In the genomic region with DNA sequence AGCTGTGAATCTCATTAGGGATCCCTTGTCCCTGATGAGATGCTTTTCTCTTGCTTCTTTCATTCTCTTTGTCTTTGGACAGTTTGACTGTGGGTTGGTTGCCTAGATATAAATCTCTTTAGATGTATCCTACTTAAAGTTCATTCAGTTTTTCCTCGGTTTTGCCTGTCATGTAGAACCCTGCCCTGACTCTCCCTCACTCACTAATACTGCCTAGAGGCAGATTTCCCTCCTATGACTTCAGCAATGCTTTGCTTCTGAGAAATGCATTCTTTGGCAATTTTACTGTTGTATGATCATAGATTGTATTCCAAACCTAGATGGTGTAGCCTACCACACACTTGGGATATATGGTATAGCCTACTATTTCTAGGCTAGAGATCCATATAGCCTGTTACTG, we compare ENCODE assay signal across 21 cellular contexts.
DNase-seq lines count a peak whose midpoint lies in the region; ATAC-seq and TF ChIP-seq lines count a peak whose summit lies in the region.
"Had no signal": no experiment of that assay in that cellular context is flagged by ENCODE, and none has a peak within 500 bp of the region (broad histone marks: within the 10 kb centered on the region; RNA-seq: fewer than 3 reads in every experiment).

No MANE protein-coding gene starts in this region.

- 19 to 20% methylated on average over 1 of the region's 1 CpG for WGBS in ectodermal cell, 2 experiments

- H3F3A ChIP-seq in neural progenitor cell (ENCODE audit: low read depth), result peaks cover 27% of the 10 kb centered on the region

- no peak overlapping the region for H2AFZ ChIP-seq in neural progenitor cell (replicated peaks)

- H4K20me1 ChIP-seq in neural progenitor cell (ENCODE audit: low read depth), result no peaks in the 10 kb centered on the region
- H4K20me1 ChIP-seq: BLaER1 had no signal

- DNase-seq in ELR (ENCODE audit: low read depth) (peak; percentile 12), RPMI7951 (ENCODE audit: low read depth) (peak; percentile 35), neural progenitor cell (ENCODE audit: low spot score) (peak; percentile 38)
- no peak for DNase-seq in effector memory CD4-positive, alpha-beta T cell
- DNase-seq in effector CD4-positive, alpha-beta T cell, result no peak
- DNase-seq: CD4-positive, CD25-positive, alpha-beta regulatory T cell; DMS153; DND-41; H7; KBM-7; MM.1S; NCI-H2081; NCI-H2227 treated with DMSO at 0.1 percent for 48 hours; NCI-H510A; NCI-H69; SHP77 treated with DMSO at 0.1 percent for 48 hours had no signal

- peaks cover 10% of the 10 kb centered on the region for H3K27me3 Mint-ChIP-seq in neural progenitor cell (ENCODE audit: insufficient read depth, low read depth)
- H3K27me3 Mint-ChIP-seq: CD4-positive, CD25-positive, alpha-beta regulatory T cell had no signal

- TF ChIP-seq CTCF in neural progenitor cell (IDR thresholded peaks at IDR 0.05), result no peak

- H3K4me1 ChIP-seq in ectodermal cell (ENCODE audit: control insufficient read depth, insufficient read depth, low read length) (peaks cover 6% of the 10 kb centered on the region), neural progenitor cell (peaks cover 41% of the 10 kb centered on the region)
- no peaks in the 10 kb centered on the region for H3K4me1 ChIP-seq in effector memory CD4-positive, alpha-beta T cell (ENCODE audit: control insufficient read depth, insufficient read depth, low read length, poor library complexity, severe bottlenecking)
- H3K4me1 ChIP-seq: BLaER1 had no signal

- H3K9me3 ChIP-seq in ectodermal cell (ENCODE audit: control insufficient read depth, low read length) (no peaks in the 10 kb centered on the region), neural progenitor cell (ENCODE audit: low read depth) (peaks cover 13% of the 10 kb centered on the region)
- no peaks in the 10 kb centered on the region for H3K9me3 ChIP-seq in effector memory CD4-positive, alpha-beta T cell (ENCODE audit: control insufficient read depth, low read length)

- H3K27me3 ChIP-seq in ectodermal cell (ENCODE audit: control insufficient read depth, insufficient read depth, low read length, poor library complexity, severe bottlenecking) (no peaks in the 10 kb centered on the region), neural progenitor cell (no peaks in the 10 kb centered on the region)
- no peaks in the 10 kb centered on the region for H3K27me3 ChIP-seq in effector memory CD4-positive, alpha-beta T cell (replicated peaks; ENCODE audit: control insufficient read depth, insufficient read depth, low read length, poor library complexity, severe bottlenecking)
- H3K27me3 ChIP-seq: BLaER1 had no signal

- peaks cover 13% of the 10 kb centered on the region for H3K4me1 Mint-ChIP-seq in neural progenitor cell
- H3K4me1 Mint-ChIP-seq: CD4-positive, CD25-positive, alpha-beta regulatory T cell had no signal

- H3K4me2 ChIP-seq in neural progenitor cell, result peak overlapping the region; percentile 28
- H3K4me2 ChIP-seq: BLaER1 had no signal

- H3K4me3 ChIP-seq in ectodermal cell (ENCODE audit: insufficient read depth, low read depth, low read length) (no peak overlapping the region), neural progenitor cell (no peak overlapping the region)
- H3K4me3 ChIP-seq in effector memory CD4-positive, alpha-beta T cell (ENCODE audit: insufficient read depth, low read depth, low read length, poor library complexity, severe bottlenecking), result no peak overlapping the region
- H3K4me3 ChIP-seq: BLaER1 had no signal

- H3K9ac ChIP-seq in neural progenitor cell, result no peak overlapping the region
- H3K9ac ChIP-seq: BLaER1 had no signal

- H3K36me3 ChIP-seq in ectodermal cell (ENCODE audit: control insufficient read depth, insufficient read depth, low read length), result no peaks in the 10 kb centered on the region
- peaks cover 4% of the 10 kb centered on the region for H3K36me3 ChIP-seq in neural progenitor cell
- H3K36me3 ChIP-seq in effector memory CD4-positive, alpha-beta T cell (ENCODE audit: control insufficient read depth, insufficient read depth, low read length), result no peaks in the 10 kb centered on the region
- H3K36me3 ChIP-seq: BLaER1 had no signal

- peak overlapping the region; percentile 0 for H3K27ac Mint-ChIP-seq in neural progenitor cell
- H3K27ac Mint-ChIP-seq: CD4-positive, CD25-positive, alpha-beta regulatory T cell had no signal

- H3K27ac ChIP-seq in ectodermal cell (ENCODE audit: insufficient read depth, low read depth, low read length, poor library complexity, severe bottlenecking) (peak overlapping the region; percentile 32), neural progenitor cell (peak overlapping the region; percentile 0)
- no peak overlapping the region for H3K27ac ChIP-seq in effector memory CD4-positive, alpha-beta T cell (ENCODE audit: insufficient read depth, low read length, poor library complexity, severe bottlenecking)
- H3K27ac ChIP-seq: BLaER1 had no signal

- H3K36me3 Mint-ChIP-seq in neural progenitor cell, result peaks cover 1% of the 10 kb centered on the region
- H3K36me3 Mint-ChIP-seq: CD4-positive, CD25-positive, alpha-beta regulatory T cell had no signal

- no peaks in the 10 kb centered on the region for H3K79me2 ChIP-seq in neural progenitor cell (ENCODE audit: low read depth)

- ATAC-seq in GM21786 (IDR thresholded peaks at IDR 0.05; ENCODE audit: unreplicated experiment), result no peak
- ATAC-seq in HG02852 (IDR thresholded peaks at IDR 0.05; ENCODE audit: unreplicated experiment), result no peak
- ATAC-seq: Panc1 had no signal

- no peak overlapping the region for H3K4me3 Mint-ChIP-seq in neural progenitor cell
- H3K4me3 Mint-ChIP-seq: CD4-positive, CD25-positive, alpha-beta regulatory T cell had no signal

- H3K9me3 Mint-ChIP-seq in neural progenitor cell, result peaks cover 27% of the 10 kb centered on the region

Comparison
In these comparisons a context has a peak if more than half of its experiments do, and no peak if none do; other contexts are left out.
1. DNase-seq: peak in ELR (single experiment), RPMI7951 (single experiment) and neural progenitor cell (single experiment); none in effector memory CD4-positive, alpha-beta T cell (0 of 3) and effector CD4-positive, alpha-beta T cell (single experiment).